Comparison of ENCODE assay signal across 8 cellular contexts in genomic region chr6:41920921-41921711, GRCh38. TPM values are rescaled to one million over a fixed set of nuclear protein-coding genes. Genes with fewer than 3 reads are reported as not detected.
A peak's percentile ranks its signal among the peaks of the same experiment; 100 is the strongest.
DNase-seq lines count a peak whose midpoint lies in the region; ATAC-seq and TF ChIP-seq lines count a peak whose summit lies in the region.

TSS of gene BYSL (plus strand) at chr6:41921499. CDS start at chr6:41921563, 64 bp downstream.
A gene with protein sequence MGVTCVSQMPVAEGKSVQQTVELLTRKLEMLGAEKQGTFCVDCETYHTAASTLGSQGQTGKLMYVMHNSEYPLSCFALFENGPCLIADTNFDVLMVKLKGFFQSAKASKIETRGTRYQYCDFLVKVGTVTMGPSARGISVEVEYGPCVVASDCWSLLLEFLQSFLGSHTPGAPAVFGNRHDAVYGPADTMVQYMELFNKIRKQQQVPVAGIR (minus strand): TSS chr6:41921139. CDS start chr6:41921018, 121 bp downstream.

- peaks cover 32% of the 10 kb centered on the region for H3K4me1 ChIP-seq in CD8-positive, alpha-beta T cell (ENCODE audit: insufficient read depth, low read length)

- intact Hi-C loops in CD8-positive, alpha-beta T cell (cut with DNase I, micrococcal nuclease): loop anchor here (1.0 to 2.0 kb wide), 11 partner anchors 15 to 642 kb away; partner anchors contain the start of genes MRPS10 (in 2 of the 2), TOMM6 (in 2 of the 2), USP49 (in 2 of the 2) and CCND3 (in 1 of the 2)
- intact Hi-C loops in activated CD4-positive, alpha-beta memory T cell treated with anti-CD3 and anti-CD28 coated beads for 36 hours (cut with micrococcal nuclease): loop anchor here (1.0 to 5.0 kb wide), 9 partner anchors 20 to 642 kb away; partner anchors contain the start of genes CCND3, MRPS10, TFEB and TOMM6
- intact Hi-C loops in dorsolateral prefrontal cortex (cut with DNase I) (loop anchor here (1.0 to 5.0 kb wide), 9 partner anchors 20 to 296 kb away; partner anchors contain the start of genes CCND3 (in 2 of the 2), MRPS10 (in 2 of the 2), TOMM6 (in 2 of the 2) and TFEB (in 1 of the 2)), lower leg skin (cut with DNase I; ENCODE audit: low total_unique reads) (loop anchor here (10.0 kb wide), 1 partner anchor 136 kb away; the partner anchor contains the start of genes PRICKLE4 and TOMM6)

- H3K9me3 Mint-ChIP-seq in CD8-positive, alpha-beta T cell: no peaks in the 10 kb centered on the region
- no peaks in the 10 kb centered on the region for H3K9me3 Mint-ChIP-seq in activated CD4-positive, alpha-beta memory T cell treated with anti-CD3 and anti-CD28 coated beads for 36 hours

- H3K27ac ChIP-seq in CD8-positive, alpha-beta T cell (ENCODE audit: low read depth, low read length): peak within 1 kb of the TSS; percentile 83
- peak within 1 kb of the TSS; percentile 91 to 100 (median 98) for H3K27ac ChIP-seq in dorsolateral prefrontal cortex

- peaks cover 25% of the 10 kb centered on the region for H3K36me3 Mint-ChIP-seq in CD8-positive, alpha-beta T cell
- peaks cover 18% of the 10 kb centered on the region for H3K36me3 Mint-ChIP-seq in activated CD4-positive, alpha-beta memory T cell treated with anti-CD3 and anti-CD28 coated beads for 36 hours

- ATAC-seq in CD8-positive, alpha-beta T cell: peak; percentile 92
- ATAC-seq in GM19438 (IDR thresholded peaks at IDR 0.05; ENCODE audit: low read depth, unreplicated experiment) (peak; percentile 91), HG03575 (IDR thresholded peaks at IDR 0.05; ENCODE audit: extremely low read depth, insufficient number of reproducible peaks, low FRiP score, unreplicated experiment) (peak; percentile 56)

- peaks cover 53% of the 10 kb centered on the region for H3K4me1 Mint-ChIP-seq in CD8-positive, alpha-beta T cell (ENCODE audit: low read depth)
- H3K4me1 Mint-ChIP-seq in activated CD4-positive, alpha-beta memory T cell treated with anti-CD3 and anti-CD28 coated beads for 36 hours (ENCODE audit: low read depth): peaks cover 49% of the 10 kb centered on the region

- H3K4me3 ChIP-seq in CD8-positive, alpha-beta T cell (ENCODE audit: low read depth, low read length): peak within 1 kb of the TSS; percentile 96
- H3K4me3 ChIP-seq in dorsolateral prefrontal cortex (peak within 1 kb of the TSS; percentile 68 to 100 (median 91)), lower leg skin (ENCODE audit: low read depth, poor library complexity, severe bottlenecking) (peak within 1 kb of the TSS; percentile 91)

- no peaks in the 10 kb centered on the region for H3K36me3 ChIP-seq in CD8-positive, alpha-beta T cell (ENCODE audit: insufficient read depth, low read length)

- no peaks in the 10 kb centered on the region for H3K27me3 Mint-ChIP-seq in CD8-positive, alpha-beta T cell (ENCODE audit: low read depth)
- H3K27me3 Mint-ChIP-seq in activated CD4-positive, alpha-beta memory T cell treated with anti-CD3 and anti-CD28 coated beads for 36 hours: no peaks in the 10 kb centered on the region

- POLR2A ChIA-PET in CD8-positive, alpha-beta T cell (lab: Charles Lee): interaction anchor here (0.6 to 2.3 kb wide), 16 partner anchors 10 to 1138 kb away, joined by 3 to 18 read pairs (median 4); partner anchors contain the start of genes KLC4, MRPL2, TAF8 and TOMM6
- POLR2A ChIA-PET in activated CD4-positive, alpha-beta memory T cell treated with anti-CD3 and anti-CD28 coated beads for 36 hours (lab: Charles Lee): interaction anchor here (0.6 to 2.9 kb wide), 19 partner anchors 10 to 135 kb away, joined by 3 to 18 read pairs (median 6); partner anchors contain the start of genes CCND3, TAF8, TOMM6 and USP49

- CTCF ChIA-PET in CD8-positive, alpha-beta T cell (lab: Charles Lee): interaction anchor here (0.6 to 4.9 kb wide), 26 partner anchors 11 to 1028 kb away, joined by 3 to 30 read pairs (median 4); partner anchors contain the start of genes CCND3, CNPY3, TAF8 and TOMM6
- CTCF ChIA-PET in activated CD4-positive, alpha-beta memory T cell treated with anti-CD3 and anti-CD28 coated beads for 36 hours (lab: Charles Lee): interaction anchor here (0.6 to 7.0 kb wide), 39 partner anchors 8 to 302 kb away, joined by 3 to 156 read pairs (median 4); partner anchors contain the start of genes CCND3, FRS3, MRPS10 and TAF8

- H3K9me3 ChIP-seq in CD8-positive, alpha-beta T cell (ENCODE audit: low read length): no peaks in the 10 kb centered on the region

- TF ChIP-seq CTCF in CD8-positive, alpha-beta T cell (IDR thresholded peaks at IDR 0.05): peak; percentile 97
- TF ChIP-seq CTCF in dorsolateral prefrontal cortex (IDR thresholded peaks at IDR 0.05 in 54 of 56, conservative IDR thresholded peaks at IDR 0.05 in 2 of 56; ENCODE audit: low read depth in 1 of 56, partially characterized antibody in 56 of 56): peak; percentile 93 to 100 (median 99)
- peak in 1 of 3 donors; percentile 90 for TF ChIP-seq CTCF in lower leg skin (IDR thresholded peaks at IDR 0.05)

- peak; percentile 86 to 98 (median 94) for DNase-seq in CD8-positive, alpha-beta T cell
- peak; percentile 96 for DNase-seq in NCI-H82 (lab: John Stamatoyannopoulos, UW)
- DNase-seq in activated CD4-positive, alpha-beta memory T cell treated with anti-CD3 and anti-CD28 coated beads for 36 hours: peak; percentile 96
- DNase-seq in dorsolateral prefrontal cortex: peak; percentile 92 to 97 (median 96)
- peak; percentile 91 to 98 for DNase-seq in lower leg skin (ENCODE audit: low spot score in 2 of 2)
- DNase-seq in stimulated activated CD4-positive, alpha-beta T cell treated with anti-CD3 and anti-CD28 coated beads, Interleukin-4, amount 100 ng/mL, for 48 hours (ENCODE audit: low read depth in 2 of 2): peak; percentile 90 to 96

- H3K27ac Mint-ChIP-seq in CD8-positive, alpha-beta T cell: peak within 1 kb of the TSS; percentile 100
- H3K27ac Mint-ChIP-seq in activated CD4-positive, alpha-beta memory T cell treated with anti-CD3 and anti-CD28 coated beads for 36 hours: peak within 1 kb of the TSS; percentile 96

- no peaks in the 10 kb centered on the region for H3K27me3 ChIP-seq in CD8-positive, alpha-beta T cell (ENCODE audit: insufficient read depth, low read length)
- no peaks in the 10 kb centered on the region for H3K27me3 ChIP-seq in dorsolateral prefrontal cortex

- TF ChIP-seq POLR2A in lower leg skin (IDR thresholded peaks at IDR 0.05): no peak

- H3K4me3 Mint-ChIP-seq in CD8-positive, alpha-beta T cell: peak within 1 kb of the TSS; percentile 100
- peak within 1 kb of the TSS; percentile 93 for H3K4me3 Mint-ChIP-seq in activated CD4-positive, alpha-beta memory T cell treated with anti-CD3 and anti-CD28 coated beads for 36 hours

- WGBS in lower leg skin, 2 donors: 0 to 1% methylated on average over 49 to 55 of the region's 55 CpGs

RNA-seq across cellular contexts. Expression of gene BYSL, which starts in this region (rescaled TPM):
- total RNA-seq in CD8-positive, alpha-beta T cell: 1 to 10 TPM; 3.2 to 6.2 TPM
- total RNA-seq in activated CD4-positive, alpha-beta memory T cell treated with anti-CD3 and anti-CD28 coated beads for 36 hours: 10 to 100 TPM; 46.6 to 51.0 TPM
- total RNA-seq in dorsolateral prefrontal cortex (10 to 100 TPM in 69 of 120 experiments, 1 to 10 TPM in 51; 6.6 to 16.7 (median 10.7) TPM), lower leg skin (10 to 100 TPM in 1 of 4 donors, 1 to 10 TPM in 3; 4.1 to 12.2 (median 7.7) TPM)

RNA-seq across cellular contexts. Expression of the second gene that starts in this region (rescaled TPM):
- 1 to 10 TPM; 1.8 TPM for total RNA-seq in CD8-positive, alpha-beta T cell
- 10 to 100 TPM; 18.2 to 18.3 TPM for total RNA-seq in activated CD4-positive, alpha-beta memory T cell treated with anti-CD3 and anti-CD28 coated beads for 36 hours
- 10 to 100 TPM in 118 of 120 experiments, 1 to 10 TPM in 2; 7.2 to 21.0 (median 14.8) TPM for total RNA-seq in dorsolateral prefrontal cortex
- total RNA-seq in lower leg skin: 10 to 100 TPM in 2 of 4 donors, 1 to 10 TPM in 2; 5.7 to 11.5 (median 9.8) TPM

Comparison
In these comparisons a context has a peak if more than half of its experiments do, and no peak if none do; other contexts are left out.
1. Peak in every context shown above with its lines: DNase-seq, ATAC-seq, H3K4me3 ChIP-seq and H3K27ac ChIP-seq.